8 cellular contexts compared by ENCODE assay signal in genomic region chr18:34493099-34493544, GRCh38.
DNase-seq lines count a peak whose midpoint lies in the region; ATAC-seq and TF ChIP-seq lines count a peak whose summit lies in the region.

No MANE protein-coding gene starts in this region.

- peak overlapping the region; percentile 48 to 71 (median 62) for H3K4me3 ChIP-seq in breast epithelium
- peak overlapping the region; percentile 66 for H3K4me3 ChIP-seq in iPS-18c (ENCODE audit: insufficient read depth, low read depth, low read length)
- peak overlapping the region; percentile 62 for H3K4me3 ChIP-seq in skeletal muscle cell (ENCODE audit: low read depth, low read length)
- H3K4me3 ChIP-seq in OCI-LY7 (ENCODE audit: low read depth, low read length, poor library complexity, severe bottlenecking): no peak overlapping the region

- no peaks in the 10 kb centered on the region for H3K9me2 ChIP-seq in OCI-LY7 (ENCODE audit: insufficient read depth, low read length)

- DNase-seq in COR-L47 (lab: John Stamatoyannopoulos, UW) (peak; percentile 89), NCI-H748 treated with DMSO at 0.1 percent for 48 hours (lab: John Stamatoyannopoulos, UW) (peak; percentile 78), breast epithelium (ENCODE audit: low spot score in 2 of 2) (peak; percentile 75 to 85), skeletal muscle cell (ENCODE audit: low read depth) (peak; percentile 72), OCI-LY7 (ENCODE audit: low spot score) (no peak)

- H3K9me3 ChIP-seq in breast epithelium (no peaks in the 10 kb centered on the region), iPS-18c (ENCODE audit: control insufficient read depth, insufficient read depth, low read length) (no peaks in the 10 kb centered on the region), OCI-LY7 (ENCODE audit: low read length) (no peaks in the 10 kb centered on the region)

- POLR2A ChIA-PET in OCI-LY7 (lab: Charles Lee): interaction anchor here (0.7 kb wide), 1 partner anchor 16 kb away, joined by 4 read pairs; no protein-coding TSS in a partner anchor

- H3K4me2 ChIP-seq in OCI-LY7 (ENCODE audit: low read length): no peak overlapping the region

- BruUV-seq in OCI-LY7 (replicated peaks; lab: Mats Ljungman, UMichigan): no TSS peak

- H3K27me3 ChIP-seq in breast epithelium: no peaks in the 10 kb centered on the region

- ATAC-seq in GM19438 (IDR thresholded peaks at IDR 0.05; ENCODE audit: low read depth, unreplicated experiment) (peak; percentile 83), HG03520 (IDR thresholded peaks at IDR 0.05; ENCODE audit: unreplicated experiment) (peak; percentile 42)

- no peaks in the 10 kb centered on the region for H4K20me1 ChIP-seq in OCI-LY7 (ENCODE audit: insufficient read depth, low read length)

- TF ChIP-seq CTCF in breast epithelium (IDR thresholded peaks at IDR 0.05) (no peak), OCI-LY7 (conservative IDR thresholded peaks at IDR 0.05; ENCODE audit: low read length) (no peak)

- H3K27ac ChIP-seq in breast epithelium: peak overlapping the region; percentile 81 to 92
- no peak overlapping the region for H3K27ac ChIP-seq in OCI-LY7 (ENCODE audit: low read depth, low read length, poor library complexity, severe bottlenecking)

- H2AFZ ChIP-seq in OCI-LY7 (ENCODE audit: low read length): no peak overlapping the region

- no peaks in the 10 kb centered on the region for H3K36me3 ChIP-seq in breast epithelium
- no peaks in the 10 kb centered on the region for H3K36me3 ChIP-seq in OCI-LY7 (ENCODE audit: insufficient read depth, low read length)

- no peaks in the 10 kb centered on the region for H3K79me2 ChIP-seq in OCI-LY7 (ENCODE audit: insufficient read depth, low read depth, low read length)

- H3K4me1 ChIP-seq in breast epithelium (no peaks in the 10 kb centered on the region), OCI-LY7 (ENCODE audit: insufficient read depth, low read length, poor library complexity, severe bottlenecking) (no peaks in the 10 kb centered on the region)

- no peak for TF ChIP-seq POLR2A in breast epithelium (IDR thresholded peaks at IDR 0.05)

- intact Hi-C loops in breast epithelium (cut with DNase I; ENCODE audit: low total_unique reads): no loop called here
- intact Hi-C loops in OCI-LY7 (cut with micrococcal nuclease; ENCODE audit: unreplicated experiment): no loop called here

- CTCF ChIA-PET in OCI-LY7 (lab: Charles Lee; ENCODE audit: unreplicated experiment): no interaction called here
